In genomic region chr5:57791875-57792274, GRCh38 we compare ENCODE assay signal across 1 cellular context.
TF ChIP-seq lines count a peak whose summit lies in the region.

No MANE protein-coding gene starts in this region.

TF ChIP-seq in SK-N-SH, 30 proteins besides CTCF, POLR2A, EP300 and RAD21 (continued from another document):
- TF ChIP-seq YY1 (IDR thresholded peaks at IDR 0.05; ENCODE audit: low read depth) (no peak), PBX3 (IDR thresholded peaks at IDR 0.05) (no peak), SIN3A (IDR thresholded peaks at IDR 0.05; ENCODE audit: borderline replicate concordance, low read depth, low read length) (no peak)
TF ChIP-seq in SK-N-SH: peak in this region for 0.
